In genomic region chr21:39686636-39687035, GRCh38 we compare ENCODE assay signal across 16 cellular contexts. TPM values are rescaled to one million over a fixed set of nuclear protein-coding genes. Genes with fewer than 3 reads are reported as not detected.
DNase-seq lines count a peak whose midpoint lies in the region; ATAC-seq and TF ChIP-seq lines count a peak whose summit lies in the region.
"Had no signal": no experiment of that assay in that cellular context is flagged by ENCODE, and none has a peak within 500 bp of the region (broad histone marks: within the 10 kb centered on the region; RNA-seq: fewer than 3 reads in every experiment).

No MANE protein-coding gene starts in this region.

- H3K9me3 Mint-ChIP-seq in osteocyte (ENCODE audit: unreplicated experiment) = no peaks in the 10 kb centered on the region

- peak overlapping the region; percentile 32 for H3K4me3 ChIP-seq in endocrine pancreas (ENCODE audit: control insufficient read depth, insufficient read depth, low read length)
- H3K4me3 ChIP-seq: BLaER1 treated with 17β-estradiol and CSF1 and Interleukin-3, amounts not matched to agents 10 nM and 100 nM had no signal

- H3K36me3 Mint-ChIP-seq in osteocyte (ENCODE audit: unreplicated experiment) = no peaks in the 10 kb centered on the region

- TF ChIP-seq CTCF in 22Rv1 (IDR thresholded peaks at IDR 0.05) (no peak), osteocyte (IDR thresholded peaks at IDR 0.05) (no peak)

- no peak overlapping the region for H3K27ac Mint-ChIP-seq in osteocyte (ENCODE audit: unreplicated experiment)

- H3K4me1 Mint-ChIP-seq in osteocyte (ENCODE audit: unreplicated experiment) = no peaks in the 10 kb centered on the region

- peak overlapping the region; percentile 88 for H3K27ac ChIP-seq in 22Rv1
- H3K27ac ChIP-seq in substantia nigra (ENCODE audit: low read depth, low read length, poor library complexity, severe bottlenecking) = no peak overlapping the region
- H3K27ac ChIP-seq: BLaER1 treated with 17β-estradiol and CSF1 and Interleukin-3, amounts not matched to agents 10 nM and 100 nM; RWPE1 had no signal

- no peak overlapping the region for H3K4me3 Mint-ChIP-seq in osteocyte (ENCODE audit: unreplicated experiment)

- H3K27me3 Mint-ChIP-seq in osteocyte (ENCODE audit: unreplicated experiment) = peaks cover 5% of the 10 kb centered on the region

- H3K9ac ChIP-seq in endocrine pancreas (ENCODE audit: control insufficient read depth, insufficient read depth, low read length) = no peak overlapping the region
- H3K9ac ChIP-seq: BLaER1 treated with 17β-estradiol and CSF1 and Interleukin-3, amounts not matched to agents 10 nM and 100 nM had no signal

- no peak for ATAC-seq in GM21619 (IDR thresholded peaks at IDR 0.05; ENCODE audit: unreplicated experiment)

- H3K4me1 ChIP-seq in endocrine pancreas (ENCODE audit: control insufficient read depth, insufficient read depth, low read length) = peaks cover 11% of the 10 kb centered on the region
- H3K4me1 ChIP-seq: BLaER1 treated with 17β-estradiol and CSF1 and Interleukin-3, amounts not matched to agents 10 nM and 100 nM had no signal

- no peaks in the 10 kb centered on the region for H3K9me3 ChIP-seq in endocrine pancreas (ENCODE audit: control insufficient read depth, low read length)

- DNase-seq in LoVo (ENCODE audit: low spot score) (peak; percentile 67), osteocyte (ENCODE audit: extremely low spot score, unreplicated experiment) (peak; percentile 53), substantia nigra (lab: John Stamatoyannopoulos, UW) (no peak), nucleus accumbens (lab: John Stamatoyannopoulos, UW) (no peak), NCI-H524 treated with DMSO at 0.1 percent for 48 hours (lab: John Stamatoyannopoulos, UW) (no peak)
- DNase-seq: H7, IMR-90, Karpas-422, MM.1S, NCI-H2081 treated with DMSO at 0.1 percent for 48 hours, OCI-M1 had no signal

- no peaks in the 10 kb centered on the region for H3K27me3 ChIP-seq in endocrine pancreas (ENCODE audit: control insufficient read depth, insufficient read depth, low read length)
- H3K27me3 ChIP-seq: BLaER1 treated with 17β-estradiol and CSF1 and Interleukin-3, amounts not matched to agents 10 nM and 100 nM had no signal

- no peaks in the 10 kb centered on the region for H3K36me3 ChIP-seq in endocrine pancreas (ENCODE audit: control insufficient read depth, insufficient read depth, low read length)
- H3K36me3 ChIP-seq: BLaER1 treated with 17β-estradiol and CSF1 and Interleukin-3, amounts not matched to agents 10 nM and 100 nM had no signal

RNA-seq across cellular contexts. Expression of gene IGSF5, which starts 58.3 kb away (rescaled TPM):
- not detected in 2 replicates for total RNA-seq in osteocyte
- total RNA-seq: IMR-90 had no signal

Comparison
In these comparisons a context has a peak if more than half of its experiments do, and no peak if none do; other contexts are left out.
1. DNase-seq: peak in LoVo (single experiment) and osteocyte (single experiment); none in substantia nigra (0 of 49), nucleus accumbens (0 of 56) and NCI-H524 treated with DMSO at 0.1 percent for 48 hours (single experiment).